9 cellular contexts compared by ENCODE assay signal in the genomic region with DNA sequence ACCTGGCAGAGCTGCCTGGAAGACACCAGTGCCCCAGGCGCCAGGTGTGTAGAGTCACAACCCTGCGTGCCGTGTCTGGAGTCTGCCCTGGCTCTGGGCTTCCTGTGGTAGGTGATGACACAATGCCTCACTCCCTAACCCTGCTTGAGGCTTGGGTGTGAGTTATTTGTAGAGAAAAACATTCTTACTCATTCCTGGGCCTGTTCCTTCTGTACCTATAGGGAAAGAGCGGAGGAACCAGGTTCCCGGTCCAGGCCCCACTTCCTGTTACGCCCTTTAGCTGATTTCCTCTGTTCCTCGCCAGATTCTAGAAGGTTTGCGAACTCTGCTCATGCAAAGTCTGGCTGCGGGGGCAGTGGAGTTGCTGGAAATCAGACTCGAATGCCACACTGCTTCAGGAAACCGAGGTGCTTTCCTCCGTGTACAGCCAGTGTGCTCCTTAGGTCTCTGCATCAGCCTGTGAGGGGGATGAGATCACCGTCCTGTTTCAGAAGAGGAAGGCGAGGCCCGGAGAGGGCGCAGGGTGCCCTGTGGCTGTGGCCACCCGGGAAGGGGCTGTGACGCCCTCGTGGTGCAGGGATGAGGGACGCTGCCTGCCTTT.
DNase-seq lines count a peak whose midpoint lies in the region; ATAC-seq, FAIRE-seq and TF ChIP-seq lines count a peak whose summit lies in the region.
"Had no signal": no experiment of that assay in that cellular context is flagged by ENCODE, and none has a peak within 500 bp of the region (broad histone marks: within the 10 kb centered on the region; RNA-seq: fewer than 3 reads in every experiment).

No MANE protein-coding gene starts in this region.

- H3K9me1 ChIP-seq in endothelial cell of umbilical vein (replicated peaks; ENCODE audit: control insufficient read depth, extremely low read depth, insufficient read depth, low read length) = no peaks in the 10 kb centered on the region

- H3K4me2 ChIP-seq in endothelial cell of umbilical vein (ENCODE audit: insufficient read depth, low read length) = no peak overlapping the region

- TF ChIP-seq POLR2A in endothelial cell of umbilical vein (IDR thresholded peaks at IDR 0.05; ENCODE audit: low read depth, low read length) = no peak

- peaks cover 2% of the 10 kb centered on the region for H3K4me1 ChIP-seq in endothelial cell of umbilical vein (ENCODE audit: control insufficient read depth, extremely low read depth, insufficient read depth, low read length)

- POLR2A ChIA-PET in endothelial cell of umbilical vein (lab: Charles Lee) = no interaction called here

- dilution Hi-C loops in endothelial cell of umbilical vein (cut with MboI; ENCODE audit: extremely low pct_ligation_motif_present, low sequenced_read_pairs) = no loop called here

- H3K27ac ChIP-seq in endothelial cell of umbilical vein (ENCODE audit: insufficient read depth, low read depth, low read length) = no peak overlapping the region

- H3K79me2 ChIP-seq in endothelial cell of umbilical vein (ENCODE audit: control insufficient read depth, insufficient read depth, low read length) = no peaks in the 10 kb centered on the region

- H3K4me3 ChIP-seq in endothelial cell of umbilical vein (replicated peaks in 1 of 3; ENCODE audit: insufficient read depth in 1 of 3, low read depth in 1 of 3, low read length in 3 of 3) = no peak overlapping the region

- CTCF ChIA-PET in endothelial cell of umbilical vein (lab: Charles Lee) = no interaction called here

- no peaks in the 10 kb centered on the region for H3K9me3 ChIP-seq in endothelial cell of umbilical vein (replicated peaks; ENCODE audit: control insufficient read depth, insufficient read depth, low read length)

- peak overlapping the region; percentile 34 for H2AFZ ChIP-seq in endothelial cell of umbilical vein (ENCODE audit: low read depth, low read length)

- H3K27me3 ChIP-seq in endothelial cell of umbilical vein (ENCODE audit: control insufficient read depth in 2 of 2, insufficient read depth in 2 of 2, low read length in 2 of 2) = no peaks in the 10 kb centered on the region

- BruUV-seq in endothelial cell of umbilical vein (replicated peaks; lab: Mats Ljungman, UMichigan) = no TSS peak

- no peak overlapping the region for H3K9ac ChIP-seq in endothelial cell of umbilical vein (replicated peaks; ENCODE audit: extremely low read depth, insufficient read depth, low read length)

- no peak for TF ChIP-seq CTCF in endothelial cell of umbilical vein (IDR thresholded peaks at IDR 0.05; ENCODE audit: extremely low read depth in 1 of 2, insufficient read depth in 1 of 2, low read depth in 1 of 2, low read length in 2 of 2)

- ATAC-seq in GM21619 (IDR thresholded peaks at IDR 0.05; ENCODE audit: unreplicated experiment) (peak; percentile 22), GM21737 (IDR thresholded peaks at IDR 0.05; ENCODE audit: unreplicated experiment) (no peak)

- DNase-seq in activated CD4-positive, alpha-beta T cell treated with anti-CD3 and anti-CD28 coated beads, Interleukin-2, amount 50 U/mL, for 1 hour = peak; percentile 34
- DNase-seq in endothelial cell of umbilical vein (ENCODE audit: low read depth, low spot score) (no peak), cortex of kidney (lab: John Stamatoyannopoulos, UW) (no peak), OCI-M2 (lab: John Stamatoyannopoulos, UW; ENCODE audit: unreplicated experiment) (no peak), NCI-H1417 treated with DMSO at 0.1 percent for 48 hours (lab: John Stamatoyannopoulos, UW) (no peak)
- DNase-seq in stimulated activated CD8-positive, alpha-beta memory T cell treated with anti-CD3 and anti-CD28 coated beads, Interleukin-12 subunit alpha, Interleukin-12 subunit beta, amount 100 ng/mL, for 4 hours (ENCODE audit: low read depth) = peak; percentile 53

- no peaks in the 10 kb centered on the region for H4K20me1 ChIP-seq in endothelial cell of umbilical vein (replicated peaks; ENCODE audit: control insufficient read depth, extremely low read depth, insufficient read depth, low read length)

- H3K36me3 ChIP-seq in endothelial cell of umbilical vein (ENCODE audit: control insufficient read depth in 2 of 2, extremely low read depth in 1 of 2, insufficient read depth in 2 of 2, low read length in 2 of 2) = no peaks in the 10 kb centered on the region

- no peak for FAIRE-seq in endothelial cell of umbilical vein (lab: Jason Lieb, UNC)
- FAIRE-seq: TTC549 had no signal

- intact Hi-C loops in endothelial cell of umbilical vein (cut with micrococcal nuclease) = no loop called here

TF ChIP-seq in endothelial cell of umbilical vein, 7 proteins besides CTCF, POLR2A, EP300 and RAD21:
- TF ChIP-seq EZH2 (IDR thresholded peaks at IDR 0.05; ENCODE audit: borderline replicate concordance, low read depth, low read length, severe bottlenecking) (no peak), FOS (IDR thresholded peaks at IDR 0.05; ENCODE audit: borderline replicate concordance, insufficient read depth, low read length) (no peak), MAX (IDR thresholded peaks at IDR 0.05; ENCODE audit: insufficient read depth, insufficient read length) (no peak), GATA2 (IDR thresholded peaks at IDR 0.05; ENCODE audit: insufficient read depth, insufficient read length, low read depth, low read length) (no peak), JUN (IDR thresholded peaks at IDR 0.05; ENCODE audit: borderline replicate concordance, insufficient read depth, insufficient read length, low read depth) (no peak), MYC (IDR thresholded peaks at IDR 0.05; ENCODE audit: low read depth, low read length) (no peak), POLR2AphosphoS5 (IDR thresholded peaks at IDR 0.05; ENCODE audit: insufficient read depth, low read depth, low read length) (no peak)
TF ChIP-seq in endothelial cell of umbilical vein: peak in this region for 0.

Comparison
In these comparisons a context has a peak if more than half of its experiments do, and no peak if none do; other contexts are left out.
1. DNase-seq: peak in activated CD4-positive, alpha-beta T cell treated with anti-CD3 and anti-CD28 coated beads, Interleukin-2, amount 50 U/mL, for 1 hour (single experiment) and stimulated activated CD8-positive, alpha-beta memory T cell treated with anti-CD3 and anti-CD28 coated beads, Interleukin-12 subunit alpha, Interleukin-12 subunit beta, amount 100 ng/mL, for 4 hours (single experiment); none in endothelial cell of umbilical vein (single experiment), cortex of kidney (single experiment), OCI-M2 (single experiment) and NCI-H1417 treated with DMSO at 0.1 percent for 48 hours (single experiment).